Comparison of ENCODE assay signal across 8 cellular contexts in genomic region chr11:128506999-128507591, GRCh38.
DNase-seq lines count a peak whose midpoint lies in the region; FAIRE-seq and TF ChIP-seq lines count a peak whose summit lies in the region.

No MANE protein-coding gene starts in this region.

- no peaks in the 10 kb centered on the region for H3K79me1 ChIP-seq in H1 (ENCODE audit: low read depth, low read length)

- TF ChIP-seq CTCF in HEK293 (tag by site-specific recombination; IDR thresholded peaks at IDR 0.05) (no peak), H1 (IDR thresholded peaks at IDR 0.05; ENCODE audit: control extremely low read depth in 1 of 3, insufficient read depth in 1 of 3, low read depth in 1 of 3, low read length in 3 of 3) (no peak), vagina (IDR thresholded peaks at IDR 0.05) (no peak), type B pancreatic cell (conservative IDR thresholded peaks at IDR 0.05) (no peak)

- H2BK120ac ChIP-seq in H1 (replicated peaks; ENCODE audit: low read depth, low read length) = no peak overlapping the region

- TF ChIP-seq EP300 in H1 (IDR thresholded peaks at IDR 0.05; ENCODE audit: borderline replicate concordance in 1 of 2, low read depth in 2 of 2, low read length in 2 of 2) = no peak

- H3K23ac ChIP-seq in H1 (ENCODE audit: insufficient read length) = no peak overlapping the region

- no peaks in the 10 kb centered on the region for H3K27me3 Mint-ChIP-seq in type B pancreatic cell

- no peak overlapping the region; the same call in 1 of the 2 replicates for H3K27ac ChIP-seq in HEK293 (ENCODE audit: extremely low read depth, low read depth, low read length)
- no peak overlapping the region for H3K27ac ChIP-seq in H1 (ENCODE audit: low read depth, low read length)
- H3K27ac ChIP-seq in vagina = peak overlapping the region; percentile 79

- peak; percentile 74 for DNase-seq in ACHN
- peak; percentile 26 for DNase-seq in T follicular helper cell (ENCODE audit: low read depth)
- DNase-seq in H1 (ENCODE audit: low read depth in 1 of 2, low spot score in 2 of 2) = no peak
- DNase-seq in mucosa of gallbladder (ENCODE audit: low spot score) = peak; percentile 79
- peak in 1 of 2 donors; percentile 94 for DNase-seq in vagina (ENCODE audit: extremely low spot score in 2 of 2)
- no peak for DNase-seq in germinal center (ENCODE audit: low spot score)
- no peak for DNase-seq in type B pancreatic cell (ENCODE audit: extremely low spot score, unreplicated experiment)

- peaks cover 39% of the 10 kb centered on the region for H3K4me1 Mint-ChIP-seq in type B pancreatic cell (ENCODE audit: unreplicated experiment)

- H3K4me3 ChIP-seq in HEK293 (ENCODE audit: low read depth, low read length) (peak overlapping the region; percentile 11), H1 (ENCODE audit: extremely low read depth in 1 of 4, insufficient read depth in 2 of 4, low read depth in 3 of 4, low read length in 4 of 4) (no peak overlapping the region), vagina (peak overlapping the region; percentile 24 to 36)

- no peaks in the 10 kb centered on the region for H3K27me3 ChIP-seq in H1 (replicated peaks in 1 of 4; ENCODE audit: control insufficient read depth in 3 of 4, extremely low read depth in 1 of 4, insufficient read depth in 3 of 4, low read length in 3 of 4)
- H3K27me3 ChIP-seq in vagina = no peaks in the 10 kb centered on the region

- H4K91ac ChIP-seq in H1 (replicated peaks; ENCODE audit: insufficient read length, low read length) = no peak overlapping the region

- H3K23me2 ChIP-seq in H1 (ENCODE audit: low read depth, low read length) = no peaks in the 10 kb centered on the region

- H4K5ac ChIP-seq in H1 (ENCODE audit: insufficient read length, low read depth, low read length) = no peak overlapping the region

- peaks cover 4% of the 10 kb centered on the region for H3K36me3 Mint-ChIP-seq in type B pancreatic cell

- H2BK15ac ChIP-seq in H1 (ENCODE audit: low read length) = no peak overlapping the region

- in situ Hi-C loops in ACHN (cut with HindIII; ENCODE audit: low pct_ligation_motif_present, low pct_unique_long_range_greater_than_20kb, low sequenced_read_pairs) = no loop called here

- H2AK5ac ChIP-seq in H1 (ENCODE audit: low read depth, low read length) = no peak overlapping the region

- H4K20me1 ChIP-seq in H1 (replicated peaks in 1 of 2; ENCODE audit: control insufficient read depth in 1 of 2, insufficient read depth in 2 of 2, low read length in 2 of 2) = no peaks in the 10 kb centered on the region

- no peak overlapping the region for H3K9ac ChIP-seq in H1 (replicated peaks in 1 of 4; ENCODE audit: extremely low read depth in 1 of 4, low read depth in 3 of 4, low read length in 3 of 4)

- no peak overlapping the region for H3K4me3 Mint-ChIP-seq in type B pancreatic cell

- H2BK12ac ChIP-seq in H1 (ENCODE audit: low read depth, low read length) = no peak overlapping the region

- TF ChIP-seq POLR2A in H1 (IDR thresholded peaks at IDR 0.05; ENCODE audit: control extremely low read depth in 1 of 2, low read depth in 2 of 2, low read length in 2 of 2) = no peak
- peak in 1 of 2 donors; percentile 51 for TF ChIP-seq POLR2A in vagina (IDR thresholded peaks at IDR 0.05)

- H3K4me1 ChIP-seq in HEK293 (ENCODE audit: control insufficient read depth, insufficient read depth, low read length) = peaks cover 2% of the 10 kb centered on the region; the same call in 1 of the 2 replicates
- peaks cover 0 to 5% (median 2%) of the 10 kb centered on the region in 4 experiments; a peak in 4 of 7 replicates for H3K4me1 ChIP-seq in H1 (replicated peaks in 1 of 4; ENCODE audit: control insufficient read depth in 3 of 4, insufficient read depth in 4 of 4, low read length in 3 of 4)
- peaks cover 100% of the 10 kb centered on the region for H3K4me1 ChIP-seq in vagina

- POLR2A ChIA-PET in HEK293 (lab: Yijun Ruan, JAX) (no interaction called here), H1 (lab: Charles Lee; ENCODE audit: partially characterized antibody) (no interaction called here)

- 80% methylated on average over 12 of the region's 12 CpGs; no CpG with 5 or more reads in 1 of the 2 experiments for WGBS in H1 (ENCODE audit: extremely low coverage in 1 of 2, insufficient coverage in 1 of 2, insufficient read length in 1 of 2, insufficient replicate concordance in 2 of 2, low coverage in 1 of 2, low lambda C conversion rate in 2 of 2, missing lambda C conversion rate in 1 of 2), 2 experiments

- no peak overlapping the region for H3K56ac ChIP-seq in H1 (replicated peaks; ENCODE audit: insufficient read length, low read depth, low read length)

- H3K9me3 ChIP-seq in HEK293 (ENCODE audit: control insufficient read depth, insufficient read depth, low read depth, low read length) = no peaks in the 10 kb centered on the region
- H3K9me3 ChIP-seq in H1 (ENCODE audit: insufficient read depth in 2 of 2, low read depth in 1 of 2, low read length in 1 of 2) = no peaks in the 10 kb centered on the region
- H3K9me3 ChIP-seq in vagina = no peaks in the 10 kb centered on the region

- H3K36me3 ChIP-seq in HEK293 (ENCODE audit: control insufficient read depth in 2 of 2, insufficient read depth in 1 of 2, low read length in 2 of 2) (no peaks in the 10 kb centered on the region), H1 (ENCODE audit: control insufficient read depth in 2 of 4, insufficient read depth in 4 of 4, low read length in 3 of 4) (no peaks in the 10 kb centered on the region), vagina (no peaks in the 10 kb centered on the region)

- no peak overlapping the region for H2AFZ ChIP-seq in H1 (ENCODE audit: low read length)

- no peak for FAIRE-seq in H1 (lab: Jason Lieb, UNC)

- H2BK20ac ChIP-seq in H1 (ENCODE audit: low read length) = no peak overlapping the region

- CTCF ChIA-PET in HEK293 (lab: Yijun Ruan, JAX) (no interaction called here), H1 (lab: Charles Lee; ENCODE audit: partially characterized antibody) (interaction anchor here (1.2 to 1.9 kb wide), 3 partner anchors 10 to 125 kb away, joined by 3 to 5 read pairs (median 4); no protein-coding TSS in a partner anchor)

- TF ChIP-seq RAD21 in H1 (IDR thresholded peaks at IDR 0.05 in 1 of 2, conservative IDR thresholded peaks at IDR 0.05 in 1 of 2; ENCODE audit: low read depth in 2 of 2, low read length in 2 of 2) = no peak

- no peak overlapping the region for H3K14ac ChIP-seq in H1 (ENCODE audit: insufficient read length)

- intact Hi-C loops in vagina (cut with DNase I) = no loop called here

- no peak overlapping the region for H3K4ac ChIP-seq in H1 (replicated peaks; ENCODE audit: insufficient read length, low read depth, low read length)

- 0 out of 4 replicates have a peak overlapping the region, but pooled peaks of 1 of the 2 experiments have one; percentile 44 for H3K4me2 ChIP-seq in H1 (ENCODE audit: insufficient read depth in 1 of 2, low read depth in 2 of 2, low read length in 2 of 2)

- H3K27ac Mint-ChIP-seq in type B pancreatic cell = no peak overlapping the region

- H3K79me2 ChIP-seq in H1 (ENCODE audit: control insufficient read depth in 1 of 2, insufficient read depth in 2 of 2, low read length in 2 of 2) = no peaks in the 10 kb centered on the region

- H3K9me3 Mint-ChIP-seq in type B pancreatic cell = no peaks in the 10 kb centered on the region

- peak overlapping the region; percentile 38; the same call in 1 of the 2 replicates for H3K18ac ChIP-seq in H1 (ENCODE audit: extremely low read depth, low read length)

- H4K8ac ChIP-seq in H1 (ENCODE audit: extremely low read depth, insufficient read depth, low read length) = no peak overlapping the region

- H2BK5ac ChIP-seq in H1 (ENCODE audit: low read depth, low read length) = no peak overlapping the region

TF ChIP-seq in HEK293, 187 proteins besides CTCF, POLR2A, EP300 and RAD21 (continues in another document):
- no peak for TF ChIP-seq ZNF221 (tag by site-specific recombination; IDR thresholded peaks at IDR 0.05; ENCODE audit: borderline replicate concordance)

TF ChIP-seq in H1, 55 proteins besides CTCF, POLR2A, EP300 and RAD21:
- TF ChIP-seq YY1 (IDR thresholded peaks at IDR 0.05; ENCODE audit: low read depth, low read length) = no peak
- TF ChIP-seq HDAC6 (IDR thresholded peaks at IDR 0.05; ENCODE audit: low read depth, low read length) = no peak
- no peak for TF ChIP-seq SP1 (IDR thresholded peaks at IDR 0.05; ENCODE audit: low read depth, low read length)

Comparison
In these comparisons a context has a peak if more than half of its experiments do, and no peak if none do; other contexts are left out.
1. DNase-seq: peak in ACHN (single experiment), T follicular helper cell (single experiment) and mucosa of gallbladder (single experiment); none in H1 (0 of 2), germinal center (single experiment) and type B pancreatic cell (single experiment).
2. H3K4me3 ChIP-seq: peak in HEK293 (single experiment) and vagina (2 of 2); none in H1 (0 of 4).